ENCODE assay signal across 32 cellular contexts in genomic region chr5:171577042-171577441, GRCh38.
"Had no signal": no experiment of that assay in that cellular context is flagged by ENCODE, and none has a peak within 500 bp of the region (broad histone marks: within the 10 kb centered on the region; RNA-seq: fewer than 3 reads in every experiment).

No MANE protein-coding gene starts in this region.

- H3K4me1 Mint-ChIP-seq: immature natural killer cell; naive thymus-derived CD4-positive, alpha-beta T cell; stimulated activated effector memory CD8-positive, alpha-beta T cell treated with anti-CD3 and anti-CD28 coated beads, Interleukin-12 subunit alpha, Interleukin-12 subunit beta, amount 100 ng/mL, for 72 hours had no signal

- H3K9me3 Mint-ChIP-seq: immature natural killer cell; natural killer cell treated with Interleukin-12 subunit alpha and Interleukin-12 subunit beta and Interleukin-15 and Interleukin-18, amount 100 ng/mL, for 72 hours had no signal

- H3K36me3 Mint-ChIP-seq: natural killer cell treated with Interleukin-12 subunit alpha and Interleukin-12 subunit beta and Interleukin-15 and Interleukin-18, amount 100 ng/mL, for 72 hours; stimulated activated effector memory CD8-positive, alpha-beta T cell treated with anti-CD3 and anti-CD28 coated beads, Interleukin-12 subunit alpha, Interleukin-12 subunit beta, amount 100 ng/mL, for 72 hours had no signal

- H3K27ac ChIP-seq: left lung, neutrophil, ovary, right lobe of liver, suprapubic skin, thoracic aorta, tibial artery, uterus had no signal

- H3K36me3 ChIP-seq: heart left ventricle, left lung, neutrophil, ovary, right atrium auricular region, right lobe of liver, suprapubic skin, thoracic aorta, tibial artery, uterus had no signal

- FAIRE-seq: islet of Langerhans, kidney had no signal

- ATAC-seq: heart left ventricle; left colon; left lung; mucosa of descending colon; naive thymus-derived CD4-positive, alpha-beta T cell; natural killer cell treated with Interleukin-12 subunit alpha and Interleukin-12 subunit beta and Interleukin-15 and Interleukin-18, amount 100 ng/mL, for 72 hours; right lobe of liver; stimulated activated effector memory CD8-positive, alpha-beta T cell treated with anti-CD3 and anti-CD28 coated beads, Interleukin-12 subunit alpha, Interleukin-12 subunit beta, amount 100 ng/mL, for 72 hours had no signal

- H3K4me3 Mint-ChIP-seq: immature natural killer cell; naive thymus-derived CD4-positive, alpha-beta T cell; natural killer cell treated with Interleukin-12 subunit alpha and Interleukin-12 subunit beta and Interleukin-15 and Interleukin-18, amount 100 ng/mL, for 72 hours; stimulated activated effector memory CD8-positive, alpha-beta T cell treated with anti-CD3 and anti-CD28 coated beads, Interleukin-12 subunit alpha, Interleukin-12 subunit beta, amount 100 ng/mL, for 72 hours; stimulated activated naive CD8-positive, alpha-beta T cell treated with anti-CD3 and anti-CD28 coated beads, Interleukin-15, Interleukin-2, amounts not matched to agents 100 ng/mL and 50 ng/mL, for 24 hours had no signal

- H3K27me3 ChIP-seq: heart left ventricle, left lung, neutrophil, ovary, right atrium auricular region, right lobe of liver, suprapubic skin, uterus had no signal

- H3K4me3 ChIP-seq: heart left ventricle, left lung, lung, mucosa of descending colon, ovary, right atrium auricular region, right lobe of liver, skin epidermis, suprapubic skin, thoracic aorta, tibial artery, uterus had no signal

- H3K27ac Mint-ChIP-seq: immature natural killer cell; naive thymus-derived CD4-positive, alpha-beta T cell; natural killer cell treated with Interleukin-12 subunit alpha and Interleukin-12 subunit beta and Interleukin-15 and Interleukin-18, amount 100 ng/mL, for 72 hours; progenitor cell of endocrine pancreas; stimulated activated effector memory CD8-positive, alpha-beta T cell treated with anti-CD3 and anti-CD28 coated beads, Interleukin-12 subunit alpha, Interleukin-12 subunit beta, amount 100 ng/mL, for 72 hours; stimulated activated naive CD8-positive, alpha-beta T cell treated with anti-CD3 and anti-CD28 coated beads, Interleukin-15, Interleukin-2, amounts not matched to agents 100 ng/mL and 50 ng/mL, for 24 hours had no signal

- H3K9me3 ChIP-seq: mucosa of descending colon, neutrophil, ovary, right atrium auricular region, right lobe of liver, suprapubic skin, thoracic aorta, tibial artery, uterus had no signal

- H3K4me1 ChIP-seq: left lung, right lobe of liver had no signal

- DNase-seq: heart left ventricle; hypothalamus; immature natural killer cell; kidney; left colon; left lung; mesendoderm; midbrain; mucosa of descending colon; naive thymus-derived CD4-positive, alpha-beta T cell; occipital lobe; ovary; right lobe of liver; stimulated activated CD4-positive, alpha-beta T cell treated with anti-CD3 and anti-CD28 coated beads, Interleukin-12 subunit alpha, Interleukin-12 subunit beta, amount 100 ng/mL, for 4 hours; stimulated activated CD4-positive, alpha-beta T cell treated with anti-CD3 and anti-CD28 coated beads, Interleukin-15, amount 100 ng/mL, for 24 hours; stimulated activated CD4-positive, alpha-beta T cell treated with anti-CD3 and anti-CD28 coated beads, Interleukin-2, amount 100 ng/mL, for 24 hours; stimulated activated CD4-positive, alpha-beta T cell treated with anti-CD3 and anti-CD28 coated beads, Interleukin-4, amount 100 ng/mL, for 24 hours; stimulated activated naive CD4-positive, alpha-beta T cell; tibial artery; trophoblast cell; uterus had no signal
